1 cellular context compared by ENCODE assay signal in genomic region chr4:2761035-2761923, GRCh38.
A peak's percentile ranks its signal among the peaks of the same experiment; 100 is the strongest.
TF ChIP-seq lines count a peak whose summit lies in the region.

No MANE protein-coding gene starts in this region.

TF ChIP-seq in HepG2, 621 proteins besides CTCF, POLR2A, EP300 and RAD21 (continued from another document and continues in another):
- TF ChIP-seq, protein P1, sequence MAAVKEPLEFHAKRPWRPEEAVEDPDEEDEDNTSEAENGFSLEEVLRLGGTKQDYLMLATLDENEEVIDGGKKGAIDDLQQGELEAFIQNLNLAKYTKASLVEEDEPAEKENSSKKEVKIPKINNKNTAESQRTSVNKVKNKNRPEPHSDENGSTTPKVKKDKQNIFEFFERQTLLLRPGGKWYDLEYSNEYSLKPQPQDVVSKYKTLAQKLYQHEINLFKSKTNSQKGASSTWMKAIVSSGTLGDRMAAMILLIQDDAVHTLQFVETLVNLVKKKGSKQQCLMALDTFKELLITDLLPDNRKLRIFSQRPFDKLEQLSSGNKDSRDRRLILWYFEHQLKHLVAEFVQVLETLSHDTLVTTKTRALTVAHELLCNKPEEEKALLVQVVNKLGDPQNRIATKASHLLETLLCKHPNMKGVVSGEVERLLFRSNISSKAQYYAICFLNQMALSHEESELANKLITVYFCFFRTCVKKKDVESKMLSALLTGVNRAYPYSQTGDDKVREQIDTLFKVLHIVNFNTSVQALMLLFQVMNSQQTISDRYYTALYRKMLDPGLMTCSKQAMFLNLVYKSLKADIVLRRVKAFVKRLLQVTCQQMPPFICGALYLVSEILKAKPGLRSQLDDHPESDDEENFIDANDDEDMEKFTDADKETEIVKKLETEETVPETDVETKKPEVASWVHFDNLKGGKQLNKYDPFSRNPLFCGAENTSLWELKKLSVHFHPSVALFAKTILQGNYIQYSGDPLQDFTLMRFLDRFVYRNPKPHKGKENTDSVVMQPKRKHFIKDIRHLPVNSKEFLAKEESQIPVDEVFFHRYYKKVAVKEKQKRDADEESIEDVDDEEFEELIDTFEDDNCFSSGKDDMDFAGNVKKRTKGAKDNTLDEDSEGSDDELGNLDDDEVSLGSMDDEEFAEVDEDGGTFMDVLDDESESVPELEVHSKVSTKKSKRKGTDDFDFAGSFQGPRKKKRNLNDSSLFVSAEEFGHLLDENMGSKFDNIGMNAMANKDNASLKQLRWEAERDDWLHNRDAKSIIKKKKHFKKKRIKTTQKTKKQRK (IDR thresholded peaks at IDR 0.05; ENCODE audit: low read length) = no peak
- TF ChIP-seq, protein P2, sequence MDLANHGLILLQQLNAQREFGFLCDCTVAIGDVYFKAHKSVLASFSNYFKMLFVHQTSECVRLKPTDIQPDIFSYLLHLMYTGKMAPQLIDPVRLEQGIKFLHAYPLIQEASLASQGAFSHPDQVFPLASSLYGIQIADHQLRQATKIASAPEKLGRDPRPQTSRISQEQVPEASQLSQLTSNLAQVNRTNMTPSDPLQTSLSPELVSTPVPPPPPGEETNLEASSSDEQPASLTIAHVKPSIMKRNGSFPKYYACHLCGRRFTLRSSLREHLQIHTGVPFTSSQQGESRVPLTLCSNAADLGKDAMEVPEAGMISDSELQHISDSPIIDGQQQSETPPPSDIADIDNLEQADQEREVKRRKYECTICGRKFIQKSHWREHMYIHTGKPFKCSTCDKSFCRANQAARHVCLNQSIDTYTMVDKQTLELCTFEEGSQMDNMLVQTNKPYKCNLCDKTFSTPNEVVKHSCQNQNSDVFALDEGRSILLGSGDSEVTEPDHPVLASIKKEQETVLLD (CRISPR knock-in tag; IDR thresholded peaks at IDR 0.05; ENCODE audit: low read depth) = no peak
- TF ChIP-seq HBP1 (CRISPR knock-in tag; IDR thresholded peaks at IDR 0.05; ENCODE audit: low read depth) = peak; percentile 49; the same call in 1 of the 2 replicates
- TF ChIP-seq, protein P3, sequence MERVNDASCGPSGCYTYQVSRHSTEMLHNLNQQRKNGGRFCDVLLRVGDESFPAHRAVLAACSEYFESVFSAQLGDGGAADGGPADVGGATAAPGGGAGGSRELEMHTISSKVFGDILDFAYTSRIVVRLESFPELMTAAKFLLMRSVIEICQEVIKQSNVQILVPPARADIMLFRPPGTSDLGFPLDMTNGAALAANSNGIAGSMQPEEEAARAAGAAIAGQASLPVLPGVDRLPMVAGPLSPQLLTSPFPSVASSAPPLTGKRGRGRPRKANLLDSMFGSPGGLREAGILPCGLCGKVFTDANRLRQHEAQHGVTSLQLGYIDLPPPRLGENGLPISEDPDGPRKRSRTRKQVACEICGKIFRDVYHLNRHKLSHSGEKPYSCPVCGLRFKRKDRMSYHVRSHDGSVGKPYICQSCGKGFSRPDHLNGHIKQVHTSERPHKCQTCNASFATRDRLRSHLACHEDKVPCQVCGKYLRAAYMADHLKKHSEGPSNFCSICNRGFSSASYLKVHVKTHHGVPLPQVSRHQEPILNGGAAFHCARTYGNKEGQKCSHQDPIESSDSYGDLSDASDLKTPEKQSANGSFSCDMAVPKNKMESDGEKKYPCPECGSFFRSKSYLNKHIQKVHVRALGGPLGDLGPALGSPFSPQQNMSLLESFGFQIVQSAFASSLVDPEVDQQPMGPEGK (CRISPR knock-in tag; IDR thresholded peaks at IDR 0.05) = peak; percentile 77
- no peak for TF ChIP-seq CENPX (CRISPR knock-in tag; IDR thresholded peaks at IDR 0.05)
- no peak for TF ChIP-seq ZNF780A (CRISPR knock-in tag; IDR thresholded peaks at IDR 0.05)
- TF ChIP-seq, protein P4, sequence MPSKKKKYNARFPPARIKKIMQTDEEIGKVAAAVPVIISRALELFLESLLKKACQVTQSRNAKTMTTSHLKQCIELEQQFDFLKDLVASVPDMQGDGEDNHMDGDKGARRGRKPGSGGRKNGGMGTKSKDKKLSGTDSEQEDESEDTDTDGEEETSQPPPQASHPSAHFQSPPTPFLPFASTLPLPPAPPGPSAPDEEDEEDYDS (CRISPR knock-in tag; IDR thresholded peaks at IDR 0.05) = peak; percentile 95
- peak; percentile 65 for TF ChIP-seq XRCC5 (optimal IDR thresholded peaks at IDR 0.05; ENCODE audit: low read length)
- peak; percentile 49; the same call in 1 of the 2 replicates for TF ChIP-seq IRF2 (CRISPR knock-in tag; IDR thresholded peaks at IDR 0.05)
- TF ChIP-seq HES4 (CRISPR knock-in tag; IDR thresholded peaks at IDR 0.05; ENCODE audit: borderline replicate concordance) = 0 out of 2 replicates have a peak, but pooled peaks have one; percentile 34
- no peak for TF ChIP-seq PITX1 (CRISPR knock-in tag; IDR thresholded peaks at IDR 0.05)
- no peak for TF ChIP-seq PLRG1 (conservative IDR thresholded peaks at IDR 0.05)
- no peak for TF ChIP-seq KLF11 (CRISPR knock-in tag; IDR thresholded peaks at IDR 0.05)
- peak; percentile 25; the same call in 1 of the 2 replicates for TF ChIP-seq ZNF292 (CRISPR knock-in tag; IDR thresholded peaks at IDR 0.05; ENCODE audit: borderline replicate concordance, low read depth)
- TF ChIP-seq MBD4 (IDR thresholded peaks at IDR 0.05; ENCODE audit: borderline replicate concordance, low read length) = no peak
- TF ChIP-seq POLR2AphosphoS5 (IDR thresholded peaks at IDR 0.05; ENCODE audit: low read depth, low read length) = peak; percentile 50; the same call in 1 of the 2 replicates
- TF ChIP-seq, protein P5, sequence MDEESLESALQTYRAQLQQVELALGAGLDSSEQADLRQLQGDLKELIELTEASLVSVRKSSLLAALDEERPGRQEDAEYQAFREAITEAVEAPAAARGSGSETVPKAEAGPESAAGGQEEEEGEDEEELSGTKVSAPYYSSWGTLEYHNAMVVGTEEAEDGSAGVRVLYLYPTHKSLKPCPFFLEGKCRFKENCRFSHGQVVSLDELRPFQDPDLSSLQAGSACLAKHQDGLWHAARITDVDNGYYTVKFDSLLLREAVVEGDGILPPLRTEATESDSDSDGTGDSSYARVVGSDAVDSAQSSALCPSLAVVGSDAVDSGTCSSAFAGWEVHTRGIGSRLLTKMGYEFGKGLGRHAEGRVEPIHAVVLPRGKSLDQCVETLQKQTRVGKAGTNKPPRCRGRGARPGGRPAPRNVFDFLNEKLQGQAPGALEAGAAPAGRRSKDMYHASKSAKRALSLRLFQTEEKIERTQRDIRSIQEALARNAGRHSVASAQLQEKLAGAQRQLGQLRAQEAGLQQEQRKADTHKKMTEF (CRISPR knock-in tag; IDR thresholded peaks at IDR 0.05) = peak; percentile 21
- no peak for TF ChIP-seq GPBP1L1 (CRISPR knock-in tag; IDR thresholded peaks at IDR 0.05)
- no peak for TF ChIP-seq ZNF224 (CRISPR knock-in tag; IDR thresholded peaks at IDR 0.05)
- TF ChIP-seq ZNF264 (CRISPR knock-in tag; IDR thresholded peaks at IDR 0.05) = 0 out of 2 replicates have a peak, but pooled peaks have one; percentile 26
- TF ChIP-seq FIP1L1 (IDR thresholded peaks at IDR 0.05; ENCODE audit: borderline replicate concordance, insufficient read depth, low read depth, low read length) = no peak
- no peak for TF ChIP-seq PREB (CRISPR knock-in tag; IDR thresholded peaks at IDR 0.05)
- peak in 1 of 2 experiments; percentile 45; a peak in 1 of 4 replicates for TF ChIP-seq HMGXB4 (CRISPR knock-in tag; IDR thresholded peaks at IDR 0.05; ENCODE audit: borderline replicate concordance in 1 of 2, low read depth in 1 of 2)
- TF ChIP-seq ZNF24 (IDR thresholded peaks at IDR 0.05) = no peak
- 0 out of 2 replicates have a peak, but pooled peaks have one; percentile 46 for TF ChIP-seq ZIK1 (CRISPR knock-in tag; IDR thresholded peaks at IDR 0.05; ENCODE audit: borderline replicate concordance, low read depth)
- no peak for TF ChIP-seq ZKSCAN1 (IDR thresholded peaks at IDR 0.05; ENCODE audit: low read length)
- peak; percentile 55; the same call in 1 of the 2 replicates for TF ChIP-seq ZBTB10 (CRISPR knock-in tag; IDR thresholded peaks at IDR 0.05; ENCODE audit: borderline replicate concordance)
- peak; percentile 80 for TF ChIP-seq ZNF350 (CRISPR knock-in tag; IDR thresholded peaks at IDR 0.05; ENCODE audit: borderline replicate concordance, low read depth)
- TF ChIP-seq, protein P6, sequence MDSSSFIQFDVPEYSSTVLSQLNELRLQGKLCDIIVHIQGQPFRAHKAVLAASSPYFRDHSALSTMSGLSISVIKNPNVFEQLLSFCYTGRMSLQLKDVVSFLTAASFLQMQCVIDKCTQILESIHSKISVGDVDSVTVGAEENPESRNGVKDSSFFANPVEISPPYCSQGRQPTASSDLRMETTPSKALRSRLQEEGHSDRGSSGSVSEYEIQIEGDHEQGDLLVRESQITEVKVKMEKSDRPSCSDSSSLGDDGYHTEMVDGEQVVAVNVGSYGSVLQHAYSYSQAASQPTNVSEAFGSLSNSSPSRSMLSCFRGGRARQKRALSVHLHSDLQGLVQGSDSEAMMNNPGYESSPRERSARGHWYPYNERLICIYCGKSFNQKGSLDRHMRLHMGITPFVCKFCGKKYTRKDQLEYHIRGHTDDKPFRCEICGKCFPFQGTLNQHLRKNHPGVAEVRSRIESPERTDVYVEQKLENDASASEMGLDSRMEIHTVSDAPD (CRISPR knock-in tag; IDR thresholded peaks at IDR 0.05) = no peak
- peak; percentile 66; the same call in 1 of the 2 replicates for TF ChIP-seq KAT8 (CRISPR knock-in tag; IDR thresholded peaks at IDR 0.05)
- TF ChIP-seq BCL6 (CRISPR knock-in tag; IDR thresholded peaks at IDR 0.05) = peak; percentile 71
- TF ChIP-seq ZNF451 (CRISPR knock-in tag; IDR thresholded peaks at IDR 0.05) = 0 out of 2 replicates have a peak, but pooled peaks have one; percentile 42
- peak; percentile 35; the same call in 1 of the 2 replicates for TF ChIP-seq THAP11 (CRISPR knock-in tag; IDR thresholded peaks at IDR 0.05)
- TF ChIP-seq PHF21A (CRISPR knock-in tag; IDR thresholded peaks at IDR 0.05) = peak; percentile 37
- peak; percentile 61 for TF ChIP-seq ZNF644 (CRISPR knock-in tag; IDR thresholded peaks at IDR 0.05; ENCODE audit: low read depth)
- peak; percentile 79 for TF ChIP-seq ZFX (CRISPR knock-in tag; IDR thresholded peaks at IDR 0.05; ENCODE audit: low read depth)
- 0 out of 2 replicates have a peak, but pooled peaks have one; percentile 59 for TF ChIP-seq ZNF737 (CRISPR knock-in tag; IDR thresholded peaks at IDR 0.05; ENCODE audit: borderline replicate concordance)
- TF ChIP-seq SALL1 (CRISPR knock-in tag; IDR thresholded peaks at IDR 0.05) = peak; percentile 26; the same call in 1 of the 2 replicates
- peak; percentile 51; the same call in 1 of the 2 replicates for TF ChIP-seq MEIS1 (CRISPR knock-in tag; IDR thresholded peaks at IDR 0.05; ENCODE audit: borderline replicate concordance)
- TF ChIP-seq HDAC2 (CRISPR knock-in tag; IDR thresholded peaks at IDR 0.05) = peak; percentile 85
- TF ChIP-seq HHEX (CRISPR knock-in tag; IDR thresholded peaks at IDR 0.05) = no peak
